10 cellular contexts compared by ENCODE assay signal in the genomic region with DNA sequence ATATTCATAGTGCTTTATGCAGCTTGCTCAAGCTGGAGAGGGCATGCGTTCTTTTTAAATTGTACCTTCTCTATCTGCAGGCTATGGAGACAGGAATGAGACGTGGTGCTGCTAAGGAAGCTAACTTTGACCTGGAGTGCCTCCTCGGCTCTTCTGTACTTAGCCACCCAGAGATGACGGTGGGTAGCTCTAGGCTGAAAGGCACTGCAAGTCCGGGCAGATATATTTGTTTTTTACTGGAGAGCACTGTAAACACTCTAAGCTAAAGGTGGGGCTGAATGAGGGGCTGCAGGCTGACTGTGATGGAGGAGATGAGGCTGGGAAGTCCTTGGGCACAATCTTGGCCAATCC. TPM values are rescaled to one million over a fixed set of nuclear protein-coding genes. Genes with fewer than 3 reads are reported as not detected.
DNase-seq lines count a peak whose midpoint lies in the region; ATAC-seq and TF ChIP-seq lines count a peak whose summit lies in the region.
"Had no signal": no experiment of that assay in that cellular context is flagged by ENCODE, and none has a peak within 500 bp of the region (broad histone marks: within the 10 kb centered on the region; RNA-seq: fewer than 3 reads in every experiment).

No MANE protein-coding gene starts in this region.

- CTCF ChIA-PET in T-cell (lab: Charles Lee): interaction anchor here (0.6 to 1.4 kb wide), 4 partner anchors 11 to 1720 kb away, joined by 3 to 6 read pairs (median 3); no protein-coding TSS in a partner anchor

- peak overlapping the region; percentile 67 for H3K27ac Mint-ChIP-seq in activated CD4-positive, alpha-beta T cell treated with anti-CD3 and anti-CD28 coated beads, Interleukin-2, amount 10 ng/mL, durations not matched to agents 24 days and 14 days
- H3K27ac Mint-ChIP-seq in T-cell: peak overlapping the region; percentile 90 to 96
- peak overlapping the region; percentile 51 for H3K27ac Mint-ChIP-seq in stimulated activated memory B cell treated with anti-CD40 and anti-IgM and Interleukin-4, amounts not matched to agents 10 μg/mL and 1 μg/mL and 100 μg/mL, for 72 hours

- H3K27me3 Mint-ChIP-seq in activated CD4-positive, alpha-beta T cell treated with anti-CD3 and anti-CD28 coated beads, Interleukin-2, amount 10 ng/mL, durations not matched to agents 24 days and 14 days: no peaks in the 10 kb centered on the region
- peaks cover 0 to 3% of the 10 kb centered on the region in 2 donors for H3K27me3 Mint-ChIP-seq in T-cell
- H3K27me3 Mint-ChIP-seq in stimulated activated memory B cell treated with anti-CD40 and anti-IgM and Interleukin-4, amounts not matched to agents 10 μg/mL and 1 μg/mL and 100 μg/mL, for 72 hours: no peaks in the 10 kb centered on the region

- H3K27ac ChIP-seq in hepatocyte: peak overlapping the region; percentile 55

- H3K27me3 ChIP-seq in hepatocyte: no peaks in the 10 kb centered on the region

- peaks cover 32% of the 10 kb centered on the region for H3K4me1 Mint-ChIP-seq in activated CD4-positive, alpha-beta T cell treated with anti-CD3 and anti-CD28 coated beads, Interleukin-2, amount 10 ng/mL, durations not matched to agents 24 days and 14 days
- peaks cover 69 to 88% (median 73%) of the 10 kb centered on the region in 3 donors for H3K4me1 Mint-ChIP-seq in T-cell
- peaks cover 55% of the 10 kb centered on the region for H3K4me1 Mint-ChIP-seq in stimulated activated memory B cell treated with anti-CD40 and anti-IgM and Interleukin-4, amounts not matched to agents 10 μg/mL and 1 μg/mL and 100 μg/mL, for 72 hours

- peak overlapping the region; percentile 66 for H3K4me2 ChIP-seq in hepatocyte

- no peaks in the 10 kb centered on the region for H4K20me1 ChIP-seq in hepatocyte (ENCODE audit: insufficient read depth, poor library complexity, severe bottlenecking)

- H3K9me2 ChIP-seq in hepatocyte (replicated peaks; ENCODE audit: insufficient read depth): no peaks in the 10 kb centered on the region

- TF ChIP-seq CTCF in hepatocyte (IDR thresholded peaks at IDR 0.05; ENCODE audit: poor library complexity): no peak

- H3K79me2 ChIP-seq in hepatocyte: peaks cover 43% of the 10 kb centered on the region

- peaks cover 14% of the 10 kb centered on the region for H3K4me1 ChIP-seq in hepatocyte (ENCODE audit: insufficient read depth)

- H3K9me3 Mint-ChIP-seq in activated CD4-positive, alpha-beta T cell treated with anti-CD3 and anti-CD28 coated beads, Interleukin-2, amount 10 ng/mL, durations not matched to agents 24 days and 14 days: no peaks in the 10 kb centered on the region
- no peaks in the 10 kb centered on the region for H3K9me3 Mint-ChIP-seq in T-cell
- no peaks in the 10 kb centered on the region for H3K9me3 Mint-ChIP-seq in stimulated activated memory B cell treated with anti-CD40 and anti-IgM and Interleukin-4, amounts not matched to agents 10 μg/mL and 1 μg/mL and 100 μg/mL, for 72 hours

- DNase-seq in activated CD4-positive, alpha-beta T cell treated with anti-CD3 and anti-CD28 coated beads, Interleukin-2, amount 10 ng/mL, durations not matched to agents 24 days and 14 days: no peak
- DNase-seq in activated CD4-positive, alpha-beta T cell treated with anti-CD3 and anti-CD28 coated beads, Interleukin-2, amount 50 U/mL, for 1 hour: no peak
- DNase-seq in T-cell (no peak), hepatocyte (ENCODE audit: low spot score) (no peak), medulla oblongata (ENCODE audit: extremely low spot score) (no peak), NOMO-1 treated with dmso at 0.1 percent for 144 hours (lab: John Stamatoyannopoulos, UW; ENCODE audit: unreplicated experiment) (no peak)
- no peak for DNase-seq in stimulated activated CD8-positive, alpha-beta memory T cell treated with anti-CD3 and anti-CD28 coated beads, Interleukin-4, amount 100 ng/mL, for 48 hours
- DNase-seq: ACHN, posterior cingulate gyrus had no signal

- 47% methylated on average over 5 of the region's 5 CpGs for WGBS in hepatocyte (ENCODE audit: low lambda C conversion rate, missing lambda C conversion rate)

- POLR2A ChIA-PET in T-cell (lab: Charles Lee): interaction anchor here in 1 of 2 donors (0.6 kb wide), 1 partner anchor 60 kb away, joined by 9 read pairs; no protein-coding TSS in a partner anchor

- H3K4me3 Mint-ChIP-seq in activated CD4-positive, alpha-beta T cell treated with anti-CD3 and anti-CD28 coated beads, Interleukin-2, amount 10 ng/mL, durations not matched to agents 24 days and 14 days: peak overlapping the region; percentile 51
- peak overlapping the region; percentile 19 to 67 (median 47) for H3K4me3 Mint-ChIP-seq in T-cell
- H3K4me3 Mint-ChIP-seq in stimulated activated memory B cell treated with anti-CD40 and anti-IgM and Interleukin-4, amounts not matched to agents 10 μg/mL and 1 μg/mL and 100 μg/mL, for 72 hours: no peak overlapping the region

- intact Hi-C loops in activated CD4-positive, alpha-beta T cell treated with anti-CD3 and anti-CD28 coated beads, Interleukin-2, amount 10 ng/mL, durations not matched to agents 24 days and 14 days (cut with micrococcal nuclease): no loop called here

- H3K36me3 ChIP-seq in hepatocyte (replicated peaks; ENCODE audit: insufficient read depth, low read depth): no peaks in the 10 kb centered on the region

- H2AFZ ChIP-seq in hepatocyte: no peak overlapping the region

- H3K4me3 ChIP-seq in hepatocyte: no peak overlapping the region

- H3K9me3 ChIP-seq in hepatocyte (ENCODE audit: low read depth): no peaks in the 10 kb centered on the region

- H3K36me3 Mint-ChIP-seq in activated CD4-positive, alpha-beta T cell treated with anti-CD3 and anti-CD28 coated beads, Interleukin-2, amount 10 ng/mL, durations not matched to agents 24 days and 14 days (ENCODE audit: low read depth): peaks cover 5% of the 10 kb centered on the region
- peaks cover 6% of the 10 kb centered on the region for H3K36me3 Mint-ChIP-seq in T-cell
- H3K36me3 Mint-ChIP-seq in stimulated activated memory B cell treated with anti-CD40 and anti-IgM and Interleukin-4, amounts not matched to agents 10 μg/mL and 1 μg/mL and 100 μg/mL, for 72 hours: peaks cover 5% of the 10 kb centered on the region

- ATAC-seq in T-cell (replicated peaks in 1 of 4): no peak
- no peak for ATAC-seq in stimulated activated memory B cell treated with anti-CD40 and anti-IgM and Interleukin-4, amounts not matched to agents 10 μg/mL and 1 μg/mL and 100 μg/mL, for 72 hours

RNA-seq across cellular contexts. Expression of a gene that starts 12.1 kb away (rescaled TPM):
- total RNA-seq in activated CD4-positive, alpha-beta T cell treated with anti-CD3 and anti-CD28 coated beads, Interleukin-2, amount 10 ng/mL, durations not matched to agents 24 days and 14 days: 27.4 and 29.5 TPM in 2 replicates
- total RNA-seq in T-cell (10 to 100 TPM; 30.0 to 35.6 (median 30.6) TPM), hepatocyte (19.9 and 21.1 TPM in 2 replicates)
- polyA plus RNA-seq in hepatocyte: 13.6 and 18.9 TPM in 2 replicates
